22 cellular contexts compared by ENCODE assay signal in genomic region chr5:147648597-147648996, GRCh38.
"Had no signal": no experiment of that assay in that cellular context is flagged by ENCODE, and none has a peak within 500 bp of the region (broad histone marks: within the 10 kb centered on the region; RNA-seq: fewer than 3 reads in every experiment).

No MANE protein-coding gene starts in this region.

- DNase-seq: Kasumi-1, MM.1S, NCI-H1092 treated with DMSO at 0.1 percent for 48 hours, NCI-H1436, NCI-H187, NCI-H2029, NCI-H2081 treated with DMSO at 0.1 percent for 48 hours, NCI-H2171, NCI-H226, NCI-H446, NCI-H510A, NCI-H524 treated with DMSO at 0.1 percent for 48 hours, NCI-H69, NCI-H774, Right ventricle myocardium superior, RPMI8226, SIG-M5, SK-N-SH had no signal

- H3K27ac ChIP-seq: HL-60, KMS-11 had no signal

- H3K9me3 ChIP-seq: SK-N-SH had no signal

- H3K36me3 Mint-ChIP-seq: IgD-negative memory B cell had no signal

- H3K4me3 ChIP-seq: K562 had no signal

- H3K4me1 Mint-ChIP-seq: IgD-negative memory B cell had no signal

- H3K27ac Mint-ChIP-seq: IgD-negative memory B cell had no signal

- H3K27me3 Mint-ChIP-seq: IgD-negative memory B cell had no signal

- H3K4me3 Mint-ChIP-seq: IgD-negative memory B cell had no signal

- ATAC-seq: K562 had no signal
